1 cellular context compared by ENCODE assay signal in the genomic region with DNA sequence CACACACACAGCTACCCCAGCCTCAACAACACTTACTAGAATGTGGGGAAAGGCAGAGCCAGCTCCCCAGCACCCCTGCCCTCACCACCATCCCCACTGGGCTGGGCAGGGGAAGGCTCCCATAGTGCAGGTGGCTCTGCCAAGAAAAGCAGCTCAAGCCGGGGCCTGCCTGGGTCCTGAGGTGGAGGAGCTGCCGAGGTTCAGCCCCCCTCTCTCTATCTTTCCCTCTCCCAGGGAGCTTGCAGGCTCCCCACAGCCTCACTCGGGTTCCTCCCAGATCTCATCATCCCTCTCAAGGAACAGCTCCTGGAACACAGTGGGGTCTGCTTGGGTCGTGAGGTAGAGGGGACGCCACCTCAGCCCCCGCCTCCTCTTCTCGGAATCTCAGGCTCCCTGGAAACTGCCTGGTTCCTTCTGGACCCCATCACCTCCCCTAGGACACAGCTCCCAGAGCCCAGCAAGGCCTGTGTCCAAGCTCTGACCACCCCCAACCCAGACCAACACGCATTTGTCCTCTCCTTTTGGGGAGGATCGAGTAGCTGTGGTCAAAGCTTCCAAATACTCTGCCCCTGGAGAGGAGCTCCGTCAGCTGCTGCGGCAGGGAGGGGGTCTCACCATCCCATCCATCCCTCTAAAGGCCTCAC.
TF ChIP-seq lines count a peak whose summit lies in the region.

No MANE protein-coding gene starts in this region.

TF ChIP-seq in HEK293, 187 proteins besides CTCF, POLR2A, EP300 and RAD21 (continued from another document):
- TF ChIP-seq, protein P1, sequence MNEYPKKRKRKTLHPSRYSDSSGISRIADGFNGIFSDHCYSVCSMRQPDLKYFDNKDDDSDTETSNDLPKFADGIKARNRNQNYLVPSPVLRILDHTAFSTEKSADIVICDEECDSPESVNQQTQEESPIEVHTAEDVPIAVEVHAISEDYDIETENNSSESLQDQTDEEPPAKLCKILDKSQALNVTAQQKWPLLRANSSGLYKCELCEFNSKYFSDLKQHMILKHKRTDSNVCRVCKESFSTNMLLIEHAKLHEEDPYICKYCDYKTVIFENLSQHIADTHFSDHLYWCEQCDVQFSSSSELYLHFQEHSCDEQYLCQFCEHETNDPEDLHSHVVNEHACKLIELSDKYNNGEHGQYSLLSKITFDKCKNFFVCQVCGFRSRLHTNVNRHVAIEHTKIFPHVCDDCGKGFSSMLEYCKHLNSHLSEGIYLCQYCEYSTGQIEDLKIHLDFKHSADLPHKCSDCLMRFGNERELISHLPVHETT (tag by site-specific recombination; IDR thresholded peaks at IDR 0.05): no peak
- TF ChIP-seq, protein P2, sequence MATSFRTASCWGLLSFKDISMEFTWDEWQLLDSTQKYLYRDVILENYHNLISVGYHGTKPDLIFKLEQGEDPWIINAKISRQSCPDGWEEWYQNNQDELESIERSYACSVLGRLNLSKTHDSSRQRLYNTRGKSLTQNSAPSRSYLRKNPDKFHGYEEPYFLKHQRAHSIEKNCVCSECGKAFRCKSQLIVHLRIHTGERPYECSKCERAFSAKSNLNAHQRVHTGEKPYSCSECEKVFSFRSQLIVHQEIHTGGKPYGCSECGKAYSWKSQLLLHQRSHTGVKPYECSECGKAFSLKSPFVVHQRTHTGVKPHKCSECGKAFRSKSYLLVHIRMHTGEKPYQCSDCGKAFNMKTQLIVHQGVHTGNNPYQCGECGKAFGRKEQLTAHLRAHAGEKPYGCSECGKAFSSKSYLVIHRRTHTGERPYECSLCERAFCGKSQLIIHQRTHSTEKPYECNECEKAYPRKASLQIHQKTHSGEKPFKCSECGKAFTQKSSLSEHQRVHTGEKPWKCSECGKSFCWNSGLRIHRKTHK (tag by site-specific recombination; IDR thresholded peaks at IDR 0.05): no peak
TF ChIP-seq in HEK293: peak in this region for 3.
